ENCODE assay signal across 38 cellular contexts in the genomic region with DNA sequence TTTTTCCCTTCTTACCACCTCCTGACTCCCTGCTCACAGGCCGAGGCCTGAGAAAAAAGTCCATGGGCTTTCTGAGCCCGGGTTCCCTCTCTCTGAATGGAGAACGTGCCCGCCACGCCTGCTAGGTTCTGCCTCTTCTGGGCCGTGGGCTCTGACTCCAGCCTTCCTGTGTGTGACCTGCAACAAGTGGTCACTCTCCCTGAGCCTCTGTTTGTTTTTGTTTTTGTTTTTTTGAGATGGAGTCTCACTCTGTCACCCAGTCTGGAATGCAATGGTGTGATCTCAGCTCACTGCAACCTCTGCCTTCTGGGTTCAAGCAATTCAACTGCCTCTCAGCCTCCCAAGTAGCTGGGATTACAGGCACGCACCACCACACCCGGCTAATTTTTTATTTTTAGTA. TPM values are rescaled to one million over a fixed set of nuclear protein-coding genes. Genes with fewer than 3 reads are reported as not detected.
"Had no signal": no experiment of that assay in that cellular context is flagged by ENCODE, and none has a peak within 500 bp of the region (broad histone marks: within the 10 kb centered on the region; RNA-seq: fewer than 3 reads in every experiment).

No MANE protein-coding gene starts in this region.

- H3K27ac ChIP-seq: adrenal gland, body of pancreas, brain microvascular endothelial cell, breast epithelium, VCaP had no signal

- H3K9me3 ChIP-seq: adrenal gland, body of pancreas, breast epithelium had no signal

- H3K4me3 Mint-ChIP-seq: activated B cell treated with CpG ODN at 0.5 μM for 24 hours; activated CD4-positive, alpha-beta memory T cell treated with anti-CD3 and anti-CD28 coated beads for 36 hours; activated CD4-positive, alpha-beta T cell treated with anti-CD3 and anti-CD28 coated beads, Interleukin-2, amount 10 ng/mL, durations not matched to agents 24 days and 14 days; activated CD8-positive, alpha-beta T cell treated with anti-CD3 and anti-CD28 coated beads for 36 hours; activated naive CD4-positive, alpha-beta T cell treated with anti-CD3 and anti-CD28 coated beads for 36 hours; activated naive CD8-positive, alpha-beta T cell treated with anti-CD3 and anti-CD28 coated beads for 36 hours; activated T-cell treated with anti-CD3 and anti-CD28 coated beads, Interleukin-2, amount 50 U/mL, for 4 hours; activated T-cell treated with anti-CD3 and anti-CD28 coated beads, Interleukin-2, amount 50 U/mL, for 72 hours; activated T-helper 1 cell treated with anti-CD3 and anti-CD28 coated beads, Interleukin-12 subunit alpha, Interleukin-12 subunit beta, Interleukin-2, Interleukin-4 antibody, amounts not matched to agents 30 ng/mL and 10 ng/mL and 1 ng/mL, durations not matched to agents 14 hours and 24 hours and 36 hours; activated T-helper 17 cell treated with anti-CD3 and anti-CD28 coated beads, Interleukin-2, amount 50 U/mL, for 72 hours; T-helper 1 cell treated with Interleukin-12 subunit alpha and Interleukin-12 subunit beta and Interleukin-4 antibody, amounts not matched to agents 30 μg/mL and 1 μg/mL, for 36 hours; T-helper 2 cell treated with Interferon-gamma antibody and Interleukin-4, amounts not matched to agents 5 μg/mL and 100 μg/mL, for 36 hours had no signal

- FAIRE-seq: astrocyte, TTC549 had no signal

- H3K27me3 Mint-ChIP-seq: activated B cell treated with CpG ODN at 0.5 μM for 24 hours; activated CD4-positive, alpha-beta memory T cell treated with anti-CD3 and anti-CD28 coated beads for 36 hours; activated CD8-positive, alpha-beta T cell treated with anti-CD3 and anti-CD28 coated beads for 36 hours; activated naive CD8-positive, alpha-beta T cell treated with anti-CD3 and anti-CD28 coated beads for 36 hours had no signal

- H3K4me3 ChIP-seq: adrenal gland, body of pancreas, breast epithelium had no signal

- H3K4me1 ChIP-seq: adrenal gland, breast epithelium had no signal

- H3K36me3 ChIP-seq: adrenal gland, brain microvascular endothelial cell, breast epithelium had no signal

- H3K4me1 Mint-ChIP-seq: activated CD4-positive, alpha-beta T cell treated with anti-CD3 and anti-CD28 coated beads, Interleukin-2, amount 10 ng/mL, durations not matched to agents 24 days and 14 days; activated naive CD8-positive, alpha-beta T cell treated with anti-CD3 and anti-CD28 coated beads for 36 hours had no signal

- H3K36me3 Mint-ChIP-seq: activated CD4-positive, alpha-beta memory T cell treated with anti-CD3 and anti-CD28 coated beads for 36 hours; activated naive CD4-positive, alpha-beta T cell treated with anti-CD3 and anti-CD28 coated beads, Interleukin-2, amount 50 U/mL, for 72 hours; activated naive CD8-positive, alpha-beta T cell treated with anti-CD3 and anti-CD28 coated beads for 36 hours had no signal

- H3K27me3 ChIP-seq: adrenal gland, body of pancreas, brain microvascular endothelial cell, breast epithelium had no signal

- ATAC-seq: activated CD8-positive, alpha-beta T cell treated with anti-CD3 and anti-CD28 coated beads for 36 hours; activated naive CD4-positive, alpha-beta T cell treated with anti-CD3 and anti-CD28 coated beads, Interleukin-2, amount 50 U/mL, for 72 hours; activated T-cell treated with anti-CD3 and anti-CD28 coated beads, Interleukin-2, amount 50 U/mL, for 4 hours; activated T-cell treated with anti-CD3 and anti-CD28 coated beads, Interleukin-2, amount 50 U/mL, for 72 hours; activated T-helper 17 cell treated with anti-CD3 and anti-CD28 coated beads, Interleukin-2, amount 50 U/mL, for 72 hours; body of pancreas had no signal

- DNase-seq: activated B cell treated with CpG ODN at 0.5 μM for 24 hours; activated CD4-positive, alpha-beta memory T cell treated with anti-CD3 and anti-CD28 coated beads for 36 hours; activated CD4-positive, alpha-beta T cell treated with anti-CD3 and anti-CD28 coated beads for 4 hours; activated CD4-positive, alpha-beta T cell treated with anti-CD3 and anti-CD28 coated beads, Interleukin-2, amount 10 ng/mL, durations not matched to agents 24 days and 14 days; activated CD4-positive, alpha-beta T cell treated with anti-CD3 and anti-CD28 coated beads, Interleukin-2, amount 50 U/mL, for 1 hour; activated CD4-positive, alpha-beta T cell treated with anti-CD3 and anti-CD28 coated beads, Interleukin-2, amount 50 U/mL, for 4 hours; activated CD4-positive, CD25-positive, alpha-beta regulatory T cell treated with anti-CD3 and anti-CD28 coated beads, Interleukin-2, amount 50 U/mL, for 72 hours; activated CD8-positive, alpha-beta memory T cell treated with anti-CD3 and anti-CD28 coated beads, Interleukin-2, amount 50 U/mL, for 4 hours; activated CD8-positive, alpha-beta T cell treated with anti-CD3 and anti-CD28 coated beads for 36 hours; activated effector memory CD4-positive, alpha-beta T cell treated with anti-CD3 and anti-CD28 coated beads, Interleukin-2, amount 50 U/mL, for 16 hours; activated gamma-delta T cell treated with Interleukin-2 at 50 U/mL for 16 hours; activated naive CD4-positive, alpha-beta T cell; activated naive CD4-positive, alpha-beta T cell treated with anti-CD3 and anti-CD28 coated beads for 36 hours; activated naive CD4-positive, alpha-beta T cell treated with anti-CD3 and anti-CD28 coated beads, Interleukin-2, amount 50 U/mL, for 16 hours; activated naive CD8-positive, alpha-beta T cell treated with anti-CD3 and anti-CD28 coated beads for 36 hours; activated T-cell treated with anti-CD3 and anti-CD28 coated beads for 4 hours; activated T-cell treated with anti-CD3 and anti-CD28 coated beads, Interleukin-2, amount 50 U/mL, for 1 hour; activated T-cell treated with anti-CD3 and anti-CD28 coated beads, Interleukin-2, amount 50 U/mL, for 4 hours; activated T-cell treated with anti-CD3 and anti-CD28 coated beads, Interleukin-2, amount 50 U/mL, for 72 hours; adrenal gland; amniotic stem cell; aorta; body of pancreas; brain microvascular endothelial cell; central memory CD4-positive, alpha-beta T cell; T-helper 1 cell; T-helper 2 cell; T-helper 9 cell had no signal

- H3K9me3 Mint-ChIP-seq: activated B cell treated with CpG ODN at 0.5 μM for 24 hours; activated CD4-positive, alpha-beta memory T cell treated with anti-CD3 and anti-CD28 coated beads for 36 hours; activated CD4-positive, alpha-beta T cell treated with anti-CD3 and anti-CD28 coated beads, Interleukin-2, amount 10 ng/mL, durations not matched to agents 24 days and 14 days; activated CD8-positive, alpha-beta T cell treated with anti-CD3 and anti-CD28 coated beads for 36 hours; activated naive CD4-positive, alpha-beta T cell treated with anti-CD3 and anti-CD28 coated beads for 36 hours; activated naive CD4-positive, alpha-beta T cell treated with anti-CD3 and anti-CD28 coated beads, Interleukin-2, amount 50 U/mL, for 72 hours; activated naive CD8-positive, alpha-beta T cell treated with anti-CD3 and anti-CD28 coated beads for 36 hours; activated T-cell treated with anti-CD3 and anti-CD28 coated beads, Interleukin-2, amount 50 U/mL, for 4 hours; activated T-cell treated with anti-CD3 and anti-CD28 coated beads, Interleukin-2, amount 50 U/mL, for 72 hours; activated T-helper 1 cell treated with anti-CD3 and anti-CD28 coated beads, Interleukin-12 subunit alpha, Interleukin-12 subunit beta, Interleukin-2, Interleukin-4 antibody, amounts not matched to agents 30 ng/mL and 10 ng/mL and 1 ng/mL, durations not matched to agents 14 hours and 24 hours and 36 hours; activated T-helper 17 cell treated with anti-CD3 and anti-CD28 coated beads, Interleukin-2, amount 50 U/mL, for 72 hours; T-helper 1 cell treated with Interleukin-12 subunit alpha and Interleukin-12 subunit beta and Interleukin-4 antibody, amounts not matched to agents 30 μg/mL and 1 μg/mL, for 36 hours; T-helper 2 cell treated with Interferon-gamma antibody and Interleukin-4, amounts not matched to agents 5 μg/mL and 100 μg/mL, for 36 hours had no signal

- H3K27ac Mint-ChIP-seq: activated B cell treated with CpG ODN at 0.5 μM for 24 hours; activated CD4-positive, alpha-beta memory T cell treated with anti-CD3 and anti-CD28 coated beads for 36 hours; activated CD4-positive, alpha-beta T cell treated with anti-CD3 and anti-CD28 coated beads, Interleukin-2, amount 10 ng/mL, durations not matched to agents 24 days and 14 days; activated CD8-positive, alpha-beta T cell treated with anti-CD3 and anti-CD28 coated beads for 36 hours; activated naive CD4-positive, alpha-beta T cell treated with anti-CD3 and anti-CD28 coated beads for 36 hours; activated naive CD8-positive, alpha-beta T cell treated with anti-CD3 and anti-CD28 coated beads for 36 hours; activated T-cell treated with anti-CD3 and anti-CD28 coated beads, Interleukin-2, amount 50 U/mL, for 72 hours; activated T-helper 1 cell treated with anti-CD3 and anti-CD28 coated beads, Interleukin-12 subunit alpha, Interleukin-12 subunit beta, Interleukin-2, Interleukin-4 antibody, amounts not matched to agents 30 ng/mL and 10 ng/mL and 1 ng/mL, durations not matched to agents 14 hours and 24 hours and 36 hours; activated T-helper 17 cell treated with anti-CD3 and anti-CD28 coated beads, Interleukin-2, amount 50 U/mL, for 72 hours; T-helper 1 cell treated with Interleukin-12 subunit alpha and Interleukin-12 subunit beta and Interleukin-4 antibody, amounts not matched to agents 30 μg/mL and 1 μg/mL, for 36 hours; T-helper 2 cell treated with Interferon-gamma antibody and Interleukin-4, amounts not matched to agents 5 μg/mL and 100 μg/mL, for 36 hours had no signal

RNA-seq across cellular contexts. Expression of gene VSTM2L, which starts 17.9 kb away (rescaled TPM):
- total RNA-seq: activated B cell treated with CpG ODN at 0.5 μM for 24 hours; activated CD4-positive, alpha-beta memory T cell treated with anti-CD3 and anti-CD28 coated beads for 36 hours; activated CD8-positive, alpha-beta memory T cell treated with anti-CD3 and anti-CD28 coated beads for 36 hours; activated CD8-positive, alpha-beta T cell treated with anti-CD3 and anti-CD28 coated beads for 36 hours; activated naive CD4-positive, alpha-beta T cell treated with anti-CD3 and anti-CD28 coated beads for 36 hours; activated naive CD8-positive, alpha-beta T cell treated with anti-CD3 and anti-CD28 coated beads for 36 hours; activated T-helper 17 cell treated with anti-CD3 and anti-CD28 coated beads, Interleukin-2, amount 50 U/mL, for 72 hours had no signal
- polyA plus RNA-seq: aorta had no signal
